ENCODE assay signal across 3 cellular contexts in genomic region chr7:141584935-141585334, GRCh38.
A peak's percentile ranks its signal among the peaks of the same experiment; 100 is the strongest.
TF ChIP-seq lines count a peak whose summit lies in the region.

No MANE protein-coding gene starts in this region.

TF ChIP-seq in SK-N-SH, 30 proteins besides CTCF, POLR2A, EP300 and RAD21:
- TF ChIP-seq POLR2AphosphoS5 (IDR thresholded peaks at IDR 0.05; ENCODE audit: low read depth, low read length) (no peak), TEAD4 (IDR thresholded peaks at IDR 0.05; ENCODE audit: borderline replicate concordance, insufficient read depth) (no peak), SMC3 (IDR thresholded peaks at IDR 0.05; ENCODE audit: low read depth, low read length) (no peak), TCF12 (IDR thresholded peaks at IDR 0.05) (no peak), RFX5 (IDR thresholded peaks at IDR 0.05; ENCODE audit: low read length) (no peak), GATA2 (CRISPR knock-in tag; IDR thresholded peaks at IDR 0.05) (no peak), MEF2A (IDR thresholded peaks at IDR 0.05; ENCODE audit: borderline replicate concordance, low read depth) (no peak), NFIC (IDR thresholded peaks at IDR 0.05; ENCODE audit: borderline replicate concordance) (no peak), ELF1 (IDR thresholded peaks at IDR 0.05) (no peak), FOXJ3 (CRISPR knock-in tag; IDR thresholded peaks at IDR 0.05) (no peak)

TF ChIP-seq in SK-N-SH treated with all-trans-retinoic acid at 6 μM for 48 hours, 23 proteins besides CTCF, POLR2A, EP300 and RAD21:
- TF ChIP-seq, protein P1, sequence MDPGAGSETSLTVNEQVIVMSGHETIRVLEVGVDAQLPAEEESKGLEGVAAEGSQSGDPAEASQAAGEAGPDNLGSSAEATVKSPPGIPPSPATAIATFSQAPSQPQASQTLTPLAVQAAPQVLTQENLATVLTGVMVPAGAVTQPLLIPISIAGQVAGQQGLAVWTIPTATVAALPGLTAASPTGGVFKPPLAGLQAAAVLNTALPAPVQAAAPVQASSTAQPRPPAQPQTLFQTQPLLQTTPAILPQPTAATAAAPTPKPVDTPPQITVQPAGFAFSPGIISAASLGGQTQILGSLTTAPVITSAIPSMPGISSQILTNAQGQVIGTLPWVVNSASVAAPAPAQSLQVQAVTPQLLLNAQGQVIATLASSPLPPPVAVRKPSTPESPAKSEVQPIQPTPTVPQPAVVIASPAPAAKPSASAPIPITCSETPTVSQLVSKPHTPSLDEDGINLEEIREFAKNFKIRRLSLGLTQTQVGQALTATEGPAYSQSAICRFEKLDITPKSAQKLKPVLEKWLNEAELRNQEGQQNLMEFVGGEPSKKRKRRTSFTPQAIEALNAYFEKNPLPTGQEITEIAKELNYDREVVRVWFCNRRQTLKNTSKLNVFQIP (CRISPR knock-in tag; IDR thresholded peaks at IDR 0.05; ENCODE audit: borderline replicate concordance, low read depth) = no peak
- no peak for TF ChIP-seq ZNF8 (CRISPR knock-in tag; IDR thresholded peaks at IDR 0.05)
- TF ChIP-seq RARB (CRISPR knock-in tag; IDR thresholded peaks at IDR 0.05) = no peak
- no peak for TF ChIP-seq TCF4 (CRISPR knock-in tag; IDR thresholded peaks at IDR 0.05; ENCODE audit: borderline replicate concordance)
- TF ChIP-seq ZFP3 (CRISPR knock-in tag; IDR thresholded peaks at IDR 0.05) = no peak
- TF ChIP-seq BACH2 (CRISPR knock-in tag; IDR thresholded peaks at IDR 0.05; ENCODE audit: borderline replicate concordance) = no peak

TF ChIP-seq in H1, 55 proteins besides CTCF, POLR2A, EP300 and RAD21:
- TF ChIP-seq RFX5 (IDR thresholded peaks at IDR 0.05; ENCODE audit: borderline replicate concordance, low read depth, low read length) = no peak
- no peak; the same call in 1 of the 2 replicates for TF ChIP-seq TBP (IDR thresholded peaks at IDR 0.05; ENCODE audit: low read depth, low read length)
- peak; percentile 83 for TF ChIP-seq SAP30 (IDR thresholded peaks at IDR 0.05; ENCODE audit: insufficient read depth, insufficient replicate concordance, low read length)
- no peak for TF ChIP-seq EZH2 (IDR thresholded peaks at IDR 0.05; ENCODE audit: low read depth, low read length, severe bottlenecking)
- TF ChIP-seq MAFK (IDR thresholded peaks at IDR 0.05; ENCODE audit: low read depth, low read length) = no peak
- TF ChIP-seq HDAC2 (IDR thresholded peaks at IDR 0.05; ENCODE audit: borderline replicate concordance in 1 of 2, low read depth in 2 of 2, low read length in 2 of 2) = peak in 1 of 2 experiments; percentile 84; a peak in 1 of 4 replicates
- peak; percentile 54; the same call in 1 of the 2 replicates for TF ChIP-seq CREB1 (IDR thresholded peaks at IDR 0.05)
- TF ChIP-seq ZNF274 (IDR thresholded peaks at IDR 0.05; ENCODE audit: borderline replicate concordance, extremely low read depth, low read length) = no peak
- TF ChIP-seq ASH2L (IDR thresholded peaks at IDR 0.05; ENCODE audit: low read length) = peak; percentile 34
- no peak for TF ChIP-seq RBBP5 (IDR thresholded peaks at IDR 0.05; ENCODE audit: borderline replicate concordance, low read depth, low read length)
- TF ChIP-seq FOSL1 (IDR thresholded peaks at IDR 0.05; ENCODE audit: insufficient read depth, low read depth, low read length) = no peak
- peak; percentile 95 for TF ChIP-seq TEAD4 (IDR thresholded peaks at IDR 0.05; ENCODE audit: low read depth, low read length)
- TF ChIP-seq SP1 (IDR thresholded peaks at IDR 0.05; ENCODE audit: low read depth, low read length) = peak; percentile 89
- TF ChIP-seq, protein P2, sequence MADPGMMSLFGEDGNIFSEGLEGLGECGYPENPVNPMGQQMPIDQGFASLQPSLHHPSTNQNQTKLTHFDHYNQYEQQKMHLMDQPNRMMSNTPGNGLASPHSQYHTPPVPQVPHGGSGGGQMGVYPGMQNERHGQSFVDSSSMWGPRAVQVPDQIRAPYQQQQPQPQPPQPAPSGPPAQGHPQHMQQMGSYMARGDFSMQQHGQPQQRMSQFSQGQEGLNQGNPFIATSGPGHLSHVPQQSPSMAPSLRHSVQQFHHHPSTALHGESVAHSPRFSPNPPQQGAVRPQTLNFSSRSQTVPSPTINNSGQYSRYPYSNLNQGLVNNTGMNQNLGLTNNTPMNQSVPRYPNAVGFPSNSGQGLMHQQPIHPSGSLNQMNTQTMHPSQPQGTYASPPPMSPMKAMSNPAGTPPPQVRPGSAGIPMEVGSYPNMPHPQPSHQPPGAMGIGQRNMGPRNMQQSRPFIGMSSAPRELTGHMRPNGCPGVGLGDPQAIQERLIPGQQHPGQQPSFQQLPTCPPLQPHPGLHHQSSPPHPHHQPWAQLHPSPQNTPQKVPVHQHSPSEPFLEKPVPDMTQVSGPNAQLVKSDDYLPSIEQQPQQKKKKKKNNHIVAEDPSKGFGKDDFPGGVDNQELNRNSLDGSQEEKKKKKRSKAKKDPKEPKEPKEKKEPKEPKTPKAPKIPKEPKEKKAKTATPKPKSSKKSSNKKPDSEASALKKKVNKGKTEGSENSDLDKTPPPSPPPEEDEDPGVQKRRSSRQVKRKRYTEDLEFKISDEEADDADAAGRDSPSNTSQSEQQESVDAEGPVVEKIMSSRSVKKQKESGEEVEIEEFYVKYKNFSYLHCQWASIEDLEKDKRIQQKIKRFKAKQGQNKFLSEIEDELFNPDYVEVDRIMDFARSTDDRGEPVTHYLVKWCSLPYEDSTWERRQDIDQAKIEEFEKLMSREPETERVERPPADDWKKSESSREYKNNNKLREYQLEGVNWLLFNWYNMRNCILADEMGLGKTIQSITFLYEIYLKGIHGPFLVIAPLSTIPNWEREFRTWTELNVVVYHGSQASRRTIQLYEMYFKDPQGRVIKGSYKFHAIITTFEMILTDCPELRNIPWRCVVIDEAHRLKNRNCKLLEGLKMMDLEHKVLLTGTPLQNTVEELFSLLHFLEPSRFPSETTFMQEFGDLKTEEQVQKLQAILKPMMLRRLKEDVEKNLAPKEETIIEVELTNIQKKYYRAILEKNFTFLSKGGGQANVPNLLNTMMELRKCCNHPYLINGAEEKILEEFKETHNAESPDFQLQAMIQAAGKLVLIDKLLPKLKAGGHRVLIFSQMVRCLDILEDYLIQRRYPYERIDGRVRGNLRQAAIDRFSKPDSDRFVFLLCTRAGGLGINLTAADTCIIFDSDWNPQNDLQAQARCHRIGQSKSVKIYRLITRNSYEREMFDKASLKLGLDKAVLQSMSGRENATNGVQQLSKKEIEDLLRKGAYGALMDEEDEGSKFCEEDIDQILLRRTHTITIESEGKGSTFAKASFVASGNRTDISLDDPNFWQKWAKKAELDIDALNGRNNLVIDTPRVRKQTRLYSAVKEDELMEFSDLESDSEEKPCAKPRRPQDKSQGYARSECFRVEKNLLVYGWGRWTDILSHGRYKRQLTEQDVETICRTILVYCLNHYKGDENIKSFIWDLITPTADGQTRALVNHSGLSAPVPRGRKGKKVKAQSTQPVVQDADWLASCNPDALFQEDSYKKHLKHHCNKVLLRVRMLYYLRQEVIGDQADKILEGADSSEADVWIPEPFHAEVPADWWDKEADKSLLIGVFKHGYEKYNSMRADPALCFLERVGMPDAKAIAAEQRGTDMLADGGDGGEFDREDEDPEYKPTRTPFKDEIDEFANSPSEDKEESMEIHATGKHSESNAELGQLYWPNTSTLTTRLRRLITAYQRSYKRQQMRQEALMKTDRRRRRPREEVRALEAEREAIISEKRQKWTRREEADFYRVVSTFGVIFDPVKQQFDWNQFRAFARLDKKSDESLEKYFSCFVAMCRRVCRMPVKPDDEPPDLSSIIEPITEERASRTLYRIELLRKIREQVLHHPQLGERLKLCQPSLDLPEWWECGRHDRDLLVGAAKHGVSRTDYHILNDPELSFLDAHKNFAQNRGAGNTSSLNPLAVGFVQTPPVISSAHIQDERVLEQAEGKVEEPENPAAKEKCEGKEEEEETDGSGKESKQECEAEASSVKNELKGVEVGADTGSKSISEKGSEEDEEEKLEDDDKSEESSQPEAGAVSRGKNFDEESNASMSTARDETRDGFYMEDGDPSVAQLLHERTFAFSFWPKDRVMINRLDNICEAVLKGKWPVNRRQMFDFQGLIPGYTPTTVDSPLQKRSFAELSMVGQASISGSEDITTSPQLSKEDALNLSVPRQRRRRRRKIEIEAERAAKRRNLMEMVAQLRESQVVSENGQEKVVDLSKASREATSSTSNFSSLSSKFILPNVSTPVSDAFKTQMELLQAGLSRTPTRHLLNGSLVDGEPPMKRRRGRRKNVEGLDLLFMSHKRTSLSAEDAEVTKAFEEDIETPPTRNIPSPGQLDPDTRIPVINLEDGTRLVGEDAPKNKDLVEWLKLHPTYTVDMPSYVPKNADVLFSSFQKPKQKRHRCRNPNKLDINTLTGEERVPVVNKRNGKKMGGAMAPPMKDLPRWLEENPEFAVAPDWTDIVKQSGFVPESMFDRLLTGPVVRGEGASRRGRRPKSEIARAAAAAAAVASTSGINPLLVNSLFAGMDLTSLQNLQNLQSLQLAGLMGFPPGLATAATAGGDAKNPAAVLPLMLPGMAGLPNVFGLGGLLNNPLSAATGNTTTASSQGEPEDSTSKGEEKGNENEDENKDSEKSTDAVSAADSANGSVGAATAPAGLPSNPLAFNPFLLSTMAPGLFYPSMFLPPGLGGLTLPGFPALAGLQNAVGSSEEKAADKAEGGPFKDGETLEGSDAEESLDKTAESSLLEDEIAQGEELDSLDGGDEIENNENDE (IDR thresholded peaks at IDR 0.05; ENCODE audit: insufficient replicate concordance, low read length) = no peak
- TF ChIP-seq SIN3A (conservative IDR thresholded peaks at IDR 0.05 in 1 of 2, IDR thresholded peaks at IDR 0.05 in 1 of 2; ENCODE audit: low read depth in 1 of 2, low read length in 2 of 2) = peak; percentile 98 to 99
- TF ChIP-seq, protein P3, sequence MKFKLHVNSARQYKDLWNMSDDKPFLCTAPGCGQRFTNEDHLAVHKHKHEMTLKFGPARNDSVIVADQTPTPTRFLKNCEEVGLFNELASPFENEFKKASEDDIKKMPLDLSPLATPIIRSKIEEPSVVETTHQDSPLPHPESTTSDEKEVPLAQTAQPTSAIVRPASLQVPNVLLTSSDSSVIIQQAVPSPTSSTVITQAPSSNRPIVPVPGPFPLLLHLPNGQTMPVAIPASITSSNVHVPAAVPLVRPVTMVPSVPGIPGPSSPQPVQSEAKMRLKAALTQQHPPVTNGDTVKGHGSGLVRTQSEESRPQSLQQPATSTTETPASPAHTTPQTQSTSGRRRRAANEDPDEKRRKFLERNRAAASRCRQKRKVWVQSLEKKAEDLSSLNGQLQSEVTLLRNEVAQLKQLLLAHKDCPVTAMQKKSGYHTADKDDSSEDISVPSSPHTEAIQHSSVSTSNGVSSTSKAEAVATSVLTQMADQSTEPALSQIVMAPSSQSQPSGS (IDR thresholded peaks at IDR 0.05; ENCODE audit: low read length) = no peak
- peak; percentile 34 for TF ChIP-seq NANOG (IDR thresholded peaks at IDR 0.05; ENCODE audit: insufficient read depth, low read depth, low read length, poor library complexity, severe bottlenecking)
- TF ChIP-seq RXRA (IDR thresholded peaks at IDR 0.05; ENCODE audit: insufficient read depth, low read depth, low read length) = peak; percentile 20; the same call in 1 of the 2 replicates
- no peak for TF ChIP-seq NRF1 (IDR thresholded peaks at IDR 0.05; ENCODE audit: low read depth, low read length)
- no peak for TF ChIP-seq CEBPB (IDR thresholded peaks at IDR 0.05; ENCODE audit: low read depth, low read length)
- peak; percentile 82; the same call in 1 of the 2 replicates for TF ChIP-seq SRF (IDR thresholded peaks at IDR 0.05; ENCODE audit: low read depth, low read length)
- 0 out of 2 replicates have a peak, but pooled peaks have one; percentile 39 for TF ChIP-seq TAF1 (IDR thresholded peaks at IDR 0.05; ENCODE audit: low read depth, low read length)
- TF ChIP-seq ATF3 (IDR thresholded peaks at IDR 0.05; ENCODE audit: insufficient read depth, low read depth, low read length) = no peak
- no peak for TF ChIP-seq EGR1 (IDR thresholded peaks at IDR 0.05; ENCODE audit: borderline replicate concordance, low read depth, low read length)
- peak in 1 of 2 experiments; percentile 2 for TF ChIP-seq BCL11A (IDR thresholded peaks at IDR 0.05; ENCODE audit: low read depth in 2 of 2, low read length in 2 of 2)
- 0 out of 2 replicates have a peak, but pooled peaks have one; percentile 23 for TF ChIP-seq MAX (IDR thresholded peaks at IDR 0.05)
- TF ChIP-seq POU5F1 (IDR thresholded peaks at IDR 0.05; ENCODE audit: low read depth, low read length) = 0 out of 2 replicates have a peak, but pooled peaks have one; percentile 31
